Comparison of ENCODE assay signal across 17 cellular contexts in the genomic region with DNA sequence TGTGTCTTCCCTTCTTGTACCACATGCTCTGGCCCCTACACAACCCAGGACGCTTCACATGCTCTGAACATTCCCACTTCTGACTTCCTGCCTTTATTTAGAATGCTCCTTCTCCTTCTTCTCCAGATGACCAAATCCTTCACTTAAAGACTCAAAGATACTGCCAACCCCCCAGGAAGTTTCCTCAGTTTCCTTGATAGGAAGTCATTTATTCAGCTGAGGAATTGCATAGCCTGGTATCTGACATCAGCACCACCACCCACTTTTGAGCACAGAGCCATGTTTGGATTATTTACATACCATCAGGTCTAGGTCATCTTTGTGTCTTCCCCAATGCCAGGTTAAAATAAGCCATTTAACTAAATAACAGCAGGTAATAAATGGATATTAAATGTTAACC. TPM values are rescaled to one million over a fixed set of nuclear protein-coding genes. Genes with fewer than 3 reads are reported as not detected.
DNase-seq lines count a peak whose midpoint lies in the region; ATAC-seq, FAIRE-seq and TF ChIP-seq lines count a peak whose summit lies in the region.
"Had no signal": no experiment of that assay in that cellular context is flagged by ENCODE, and none has a peak within 500 bp of the region (broad histone marks: within the 10 kb centered on the region; RNA-seq: fewer than 3 reads in every experiment).

No MANE protein-coding gene starts in this region.

- H3K4me2 ChIP-seq in endothelial cell of umbilical vein (ENCODE audit: insufficient read depth, low read length) (no peak overlapping the region), neural progenitor cell (no peak overlapping the region)

- intact Hi-C loops in endothelial cell of umbilical vein (cut with micrococcal nuclease), result no loop called here
- intact Hi-C loops in body of pancreas (cut with DNase I), result no loop called here

- POLR2A ChIA-PET in endothelial cell of umbilical vein (lab: Charles Lee), result no interaction called here

- dilution Hi-C loops in endothelial cell of umbilical vein (cut with MboI; ENCODE audit: extremely low pct_ligation_motif_present, low sequenced_read_pairs), result no loop called here

- peaks cover 13% of the 10 kb centered on the region for H3K4me1 Mint-ChIP-seq in neural progenitor cell

- H3K36me3 ChIP-seq in MG63 (no peaks in the 10 kb centered on the region), endothelial cell of umbilical vein (ENCODE audit: control insufficient read depth in 2 of 2, extremely low read depth in 1 of 2, insufficient read depth in 2 of 2, low read length in 2 of 2) (no peaks in the 10 kb centered on the region), neural progenitor cell (no peaks in the 10 kb centered on the region), body of pancreas (replicated peaks in 1 of 2; ENCODE audit: insufficient read depth in 1 of 2, low read depth in 2 of 2) (no peaks in the 10 kb centered on the region), BE2C (no peaks in the 10 kb centered on the region)
- H3K36me3 ChIP-seq: breast epithelium had no signal

- no peaks in the 10 kb centered on the region for H4K20me1 ChIP-seq in endothelial cell of umbilical vein (replicated peaks; ENCODE audit: control insufficient read depth, extremely low read depth, insufficient read depth, low read length)
- no peaks in the 10 kb centered on the region for H4K20me1 ChIP-seq in neural progenitor cell (ENCODE audit: low read depth)

- H3F3A ChIP-seq in neural progenitor cell (ENCODE audit: low read depth), result peaks cover 11% of the 10 kb centered on the region

- no peaks in the 10 kb centered on the region for H3K27me3 ChIP-seq in MG63
- peaks cover 0 to 5% of the 10 kb centered on the region in 2 experiments for H3K27me3 ChIP-seq in endothelial cell of umbilical vein (ENCODE audit: control insufficient read depth in 2 of 2, insufficient read depth in 2 of 2, low read length in 2 of 2)
- H3K27me3 ChIP-seq in neural progenitor cell, result no peaks in the 10 kb centered on the region
- H3K27me3 ChIP-seq in body of pancreas, result no peaks in the 10 kb centered on the region
- no peaks in the 10 kb centered on the region for H3K27me3 ChIP-seq in BE2C
- H3K27me3 ChIP-seq: breast epithelium, testis had no signal

- H3K9me3 Mint-ChIP-seq in neural progenitor cell, result no peaks in the 10 kb centered on the region
- H3K9me3 Mint-ChIP-seq: CD4-positive, alpha-beta memory T cell had no signal

- TF ChIP-seq POLR2A in endothelial cell of umbilical vein (IDR thresholded peaks at IDR 0.05; ENCODE audit: low read depth, low read length) (no peak), body of pancreas (IDR thresholded peaks at IDR 0.05) (no peak)

- no TSS peak for BruUV-seq in endothelial cell of umbilical vein (replicated peaks; lab: Mats Ljungman, UMichigan)

- H3K4me3 Mint-ChIP-seq in neural progenitor cell, result no peak overlapping the region
- H3K4me3 Mint-ChIP-seq: CD4-positive, alpha-beta memory T cell had no signal

- H3K9me3 ChIP-seq in MG63 (no peaks in the 10 kb centered on the region), endothelial cell of umbilical vein (replicated peaks; ENCODE audit: control insufficient read depth, insufficient read depth, low read length) (no peaks in the 10 kb centered on the region), neural progenitor cell (ENCODE audit: low read depth) (no peaks in the 10 kb centered on the region), body of pancreas (no peaks in the 10 kb centered on the region), BE2C (no peaks in the 10 kb centered on the region)
- H3K9me3 ChIP-seq: breast epithelium, testis had no signal

- peaks cover 3% of the 10 kb centered on the region for H3K27me3 Mint-ChIP-seq in neural progenitor cell (ENCODE audit: insufficient read depth, low read depth)
- H3K27me3 Mint-ChIP-seq: CD4-positive, alpha-beta memory T cell had no signal

- H3K79me2 ChIP-seq in endothelial cell of umbilical vein (ENCODE audit: control insufficient read depth, insufficient read depth, low read length) (no peaks in the 10 kb centered on the region), neural progenitor cell (ENCODE audit: low read depth) (no peaks in the 10 kb centered on the region)

- no peaks in the 10 kb centered on the region for H3K36me3 Mint-ChIP-seq in neural progenitor cell
- H3K36me3 Mint-ChIP-seq: CD4-positive, alpha-beta memory T cell had no signal

- H3K9ac ChIP-seq in endothelial cell of umbilical vein (replicated peaks; ENCODE audit: extremely low read depth, insufficient read depth, low read length), result no peak overlapping the region
- no peak overlapping the region for H3K9ac ChIP-seq in neural progenitor cell

- FAIRE-seq in endothelial cell of umbilical vein (lab: Jason Lieb, UNC), result peak; percentile 42

- 83% methylated on average over 1 of the region's 1 CpG for WGBS in body of pancreas, 2 donors

- H3K4me3 ChIP-seq in MG63, result no peak overlapping the region
- H3K4me3 ChIP-seq in endothelial cell of umbilical vein (replicated peaks in 1 of 3; ENCODE audit: insufficient read depth in 1 of 3, low read depth in 1 of 3, low read length in 3 of 3), result no peak overlapping the region
- no peak overlapping the region for H3K4me3 ChIP-seq in neural progenitor cell
- H3K4me3 ChIP-seq in body of pancreas, result no peak overlapping the region
- no peak overlapping the region for H3K4me3 ChIP-seq in BE2C (ENCODE audit: low read depth, low read length)
- H3K4me3 ChIP-seq: breast epithelium, testis had no signal

- H3K4me1 ChIP-seq in endothelial cell of umbilical vein (ENCODE audit: control insufficient read depth, extremely low read depth, insufficient read depth, low read length) (peaks cover 7% of the 10 kb centered on the region), neural progenitor cell (peaks cover 14% of the 10 kb centered on the region), body of pancreas (peaks cover 12% of the 10 kb centered on the region), BE2C (no peaks in the 10 kb centered on the region)
- H3K4me1 ChIP-seq: breast epithelium had no signal

- H2AFZ ChIP-seq in endothelial cell of umbilical vein (ENCODE audit: low read depth, low read length) (no peak overlapping the region), neural progenitor cell (replicated peaks) (no peak overlapping the region)

- peak overlapping the region; percentile 0 for H3K27ac Mint-ChIP-seq in neural progenitor cell

- H3K27ac ChIP-seq in endothelial cell of umbilical vein (ENCODE audit: insufficient read depth, low read depth, low read length) (no peak overlapping the region), neural progenitor cell (no peak overlapping the region), body of pancreas (no peak overlapping the region)
- H3K27ac ChIP-seq: breast epithelium, testis had no signal

- DNase-seq in EH (ENCODE audit: low read depth) (peak; percentile 41), MG63 (peak; percentile 15), endothelial cell of umbilical vein (ENCODE audit: low read depth, low spot score) (no peak), neural progenitor cell (ENCODE audit: low spot score) (no peak), body of pancreas (no peak), BE2C (no peak)
- DNase-seq: activated effector memory CD4-positive, alpha-beta T cell treated with anti-CD3 and anti-CD28 coated beads, Interleukin-2, amount 50 U/mL, for 16 hours; CD4-positive, alpha-beta memory T cell; GDM1; GOT3; left cardiac atrium; NCI-H1417; NCI-H446 treated with DMSO at 0.1 percent for 48 hours; testis had no signal

- no peaks in the 10 kb centered on the region for H3K9me1 ChIP-seq in endothelial cell of umbilical vein (replicated peaks; ENCODE audit: control insufficient read depth, extremely low read depth, insufficient read depth, low read length)

- CTCF ChIA-PET in endothelial cell of umbilical vein (lab: Charles Lee), result interaction anchor here (2.2 kb wide), 1 partner anchor 134 kb away, joined by 5 read pairs; no protein-coding TSS in a partner anchor

- no peak for ATAC-seq in GM18909 (IDR thresholded peaks at IDR 0.05; ENCODE audit: poor library complexity, unreplicated experiment)
- no peak for ATAC-seq in body of pancreas
- ATAC-seq in GM21526 (IDR thresholded peaks at IDR 0.05; ENCODE audit: low FRiP score, unreplicated experiment), result no peak
- ATAC-seq: left cardiac atrium had no signal

- TF ChIP-seq CTCF in endothelial cell of umbilical vein (IDR thresholded peaks at IDR 0.05; ENCODE audit: extremely low read depth in 1 of 2, insufficient read depth in 1 of 2, low read depth in 1 of 2, low read length in 2 of 2) (no peak), neural progenitor cell (IDR thresholded peaks at IDR 0.05) (no peak), body of pancreas (IDR thresholded peaks at IDR 0.05) (no peak), BE2C (IDR thresholded peaks at IDR 0.05; ENCODE audit: low read depth, low read length) (no peak)

TF ChIP-seq in endothelial cell of umbilical vein, 7 proteins besides CTCF, POLR2A, EP300 and RAD21:
- TF ChIP-seq GATA2 (IDR thresholded peaks at IDR 0.05; ENCODE audit: insufficient read depth, insufficient read length, low read depth, low read length) (no peak), EZH2 (IDR thresholded peaks at IDR 0.05; ENCODE audit: borderline replicate concordance, low read depth, low read length, severe bottlenecking) (no peak), FOS (IDR thresholded peaks at IDR 0.05; ENCODE audit: borderline replicate concordance, insufficient read depth, low read length) (no peak), JUN (IDR thresholded peaks at IDR 0.05; ENCODE audit: borderline replicate concordance, insufficient read depth, insufficient read length, low read depth) (no peak), POLR2AphosphoS5 (IDR thresholded peaks at IDR 0.05; ENCODE audit: insufficient read depth, low read depth, low read length) (no peak), MYC (IDR thresholded peaks at IDR 0.05; ENCODE audit: low read depth, low read length) (no peak)
- TF ChIP-seq, protein P1, sequence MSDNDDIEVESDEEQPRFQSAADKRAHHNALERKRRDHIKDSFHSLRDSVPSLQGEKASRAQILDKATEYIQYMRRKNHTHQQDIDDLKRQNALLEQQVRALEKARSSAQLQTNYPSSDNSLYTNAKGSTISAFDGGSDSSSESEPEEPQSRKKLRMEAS (IDR thresholded peaks at IDR 0.05; ENCODE audit: insufficient read depth, insufficient read length), result no peak

RNA-seq across cellular contexts. Expression of a gene that starts 42.4 kb away (rescaled TPM):
- total RNA-seq in MG63 (2014; rRNA removed; shearing (Covaris generic); ENCODE audit: low replicate concordance), result not detected in 2 replicates
- total RNA-seq in endothelial cell of umbilical vein, result 0.11 and 0.14 TPM in 2 replicates
- polyA plus RNA-seq in endothelial cell of umbilical vein, result 0.22 TPM in 2 replicates
- 0.13 and 0.16 TPM in 2 replicates for polyA plus RNA-seq in endothelial cell of umbilical vein (2011; cell fraction: cytosol; rRNA removed)
- polyA plus RNA-seq in endothelial cell of umbilical vein (2011; cell fraction: nucleus; rRNA removed), result 1.0 and 1.2 TPM in 2 replicates
- polyA plus RNA-seq in endothelial cell of umbilical vein (2012), result 0.07 and 0.23 TPM in 2 replicates
- 0.11 and 0.15 TPM in 2 replicates for polyA minus RNA-seq in endothelial cell of umbilical vein
- 0.72 TPM for polyA minus RNA-seq in endothelial cell of umbilical vein (2011; cell fraction: cytosol; rRNA and poly(A)+ RNA removed)
- polyA minus RNA-seq in endothelial cell of umbilical vein (2011; cell fraction: nucleus; rRNA and poly(A)+ RNA removed), result 0.77 and 1.3 TPM in 2 replicates
- 0.12 TPM in 1 of 2 replicates, not detected in the other for total RNA-seq in neural progenitor cell (ENCODE audit: low replicate concordance)
- 10 to 100 TPM in 1 of 2 donors, 1 to 10 TPM in 1; 6.7 to 14.5 TPM for total RNA-seq in body of pancreas
- polyA plus RNA-seq in BE2C (2012; ENCODE audit: insufficient read depth, insufficient read length, low read depth), result not detected

Comparison
In these comparisons a context has a peak if more than half of its experiments do, and no peak if none do; other contexts are left out.
1. DNase-seq: peak in EH (single experiment) and MG63 (single experiment); none in endothelial cell of umbilical vein (single experiment), neural progenitor cell (single experiment), body of pancreas (0 of 4) and BE2C (single experiment).